16 cellular contexts compared by ENCODE assay signal in the genomic region with DNA sequence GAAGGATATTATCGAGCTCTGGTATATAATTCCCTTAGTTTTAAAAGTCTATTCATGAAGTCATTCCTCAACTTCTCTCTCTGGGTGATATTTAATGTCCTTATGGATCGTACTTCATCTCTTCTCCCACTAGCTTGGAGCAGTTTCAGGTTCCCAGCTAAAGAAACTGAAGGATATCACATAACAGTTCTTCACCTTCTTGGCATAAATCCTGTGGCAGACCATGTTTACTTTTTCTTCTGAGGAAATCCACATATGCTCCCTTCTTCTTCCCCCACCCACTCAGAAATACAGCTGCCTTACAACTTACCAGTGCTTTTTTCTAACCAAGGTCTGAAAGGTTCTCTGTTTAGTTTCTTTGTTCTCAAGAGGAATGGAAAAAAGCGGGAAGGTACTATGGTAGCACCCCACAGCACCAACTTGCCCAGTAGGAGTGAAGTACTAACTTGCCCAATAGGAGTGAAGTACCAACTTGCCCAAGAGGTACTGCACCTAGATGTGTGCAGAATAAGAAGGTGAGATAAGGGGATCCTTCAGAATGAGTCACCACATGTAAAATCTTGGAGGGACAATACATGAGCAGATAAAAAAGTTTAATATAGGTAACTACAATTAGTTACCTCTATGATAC. TPM values are rescaled to one million over a fixed set of nuclear protein-coding genes. Genes with fewer than 3 reads are reported as not detected.
DNase-seq lines count a peak whose midpoint lies in the region; ATAC-seq and TF ChIP-seq lines count a peak whose summit lies in the region.
"Had no signal": no experiment of that assay in that cellular context is flagged by ENCODE, and none has a peak within 500 bp of the region (broad histone marks: within the 10 kb centered on the region; RNA-seq: fewer than 3 reads in every experiment).

No MANE protein-coding gene starts in this region.

- H3K4me3 ChIP-seq in lung, result no peak overlapping the region
- H3K4me3 ChIP-seq: K562, Peyer's patch had no signal

- 66 to 80% methylated on average over 3 of the region's 3 CpGs for WGBS in lung, 2 donors

- peaks cover 0 to 18% of the 10 kb centered on the region in 2 donors for H3K4me1 ChIP-seq in lung (ENCODE audit: control insufficient read depth in 2 of 2, insufficient read depth in 2 of 2, low read length in 2 of 2)
- H3K4me1 ChIP-seq: BE2C, Peyer's patch had no signal

- DNase-seq in H4 (ENCODE audit: low spot score), result peak; percentile 31
- peak; percentile 35 for DNase-seq in NCI-H69 (lab: John Stamatoyannopoulos, UW)
- no peak for DNase-seq in lung (ENCODE audit: low spot score)
- DNase-seq in activated T-cell treated with anti-CD3 and anti-CD28 coated beads for 4 hours, result no peak
- no peak for DNase-seq in NCI-H1092 (lab: John Stamatoyannopoulos, UW)
- DNase-seq: ACHN; BE2C; CD8-positive, alpha-beta T cell; NCI-H774; Peyer's patch; SHP77 treated with DMSO at 0.1 percent for 48 hours had no signal

- H3K27me3 ChIP-seq in lung (ENCODE audit: control insufficient read depth, insufficient read depth), result no peaks in the 10 kb centered on the region
- H3K27me3 ChIP-seq: BE2C, Peyer's patch had no signal

- no peaks in the 10 kb centered on the region for H3K36me3 ChIP-seq in lung (ENCODE audit: control insufficient read depth in 2 of 2, insufficient read depth in 2 of 2, low read length in 2 of 2)
- H3K36me3 ChIP-seq: BE2C, Peyer's patch had no signal

- ATAC-seq in esophagus mucosa (peak; percentile 86), lung (ENCODE audit: insufficient read depth, low FRiP score) (peak; percentile 71), HG02981 (IDR thresholded peaks at IDR 0.05; ENCODE audit: unreplicated experiment) (no peak), GM21786 (IDR thresholded peaks at IDR 0.05; ENCODE audit: unreplicated experiment) (no peak)
- ATAC-seq: CD8-positive, alpha-beta T cell; HCT116; K562 had no signal

- no peaks in the 10 kb centered on the region for H3K9me3 ChIP-seq in lung (ENCODE audit: control insufficient read depth in 2 of 2, insufficient read depth in 1 of 2, low read length in 1 of 2)
- H3K9me3 ChIP-seq: BE2C, Peyer's patch had no signal

- H3K27ac ChIP-seq in lung (ENCODE audit: low read depth in 1 of 2, low read length in 1 of 2), result no peak overlapping the region
- H3K27ac ChIP-seq: Peyer's patch had no signal

- no peak for TF ChIP-seq CTCF in lung (IDR thresholded peaks at IDR 0.05; ENCODE audit: control extremely low read depth, extremely low read depth)

RNA-seq across cellular contexts. Expression of a gene that starts 53.1 kb away (rescaled TPM):
- 5.8 and 6.3 TPM in 2 replicates for total RNA-seq in H4 (2014; rRNA removed; shearing (Covaris generic))
- 6.7 TPM for total RNA-seq in esophagus mucosa
- 10 to 100 TPM; 14.8 to 30.0 TPM for total RNA-seq in lung
- polyA plus RNA-seq in lung, result 1 to 10 TPM; 7.3 to 8.9 TPM

Comparison
In these comparisons a context has a peak if more than half of its experiments do, and no peak if none do; other contexts are left out.
1. DNase-seq: peak in H4 (single experiment) and NCI-H69 (single experiment); none in lung (single experiment), activated T-cell treated with anti-CD3 and anti-CD28 coated beads for 4 hours (single experiment) and NCI-H1092 (single experiment).
2. ATAC-seq: peak in esophagus mucosa (single experiment) and lung (single experiment); none in HG02981 (single experiment) and GM21786 (single experiment).